ENCODE assay signal across 8 cellular contexts in genomic region chr16:67843343-67843765, GRCh38. TPM values are rescaled to one million over a fixed set of nuclear protein-coding genes. Genes with fewer than 3 reads are reported as not detected.
DNase-seq lines count a peak whose midpoint lies in the region; ATAC-seq and TF ChIP-seq lines count a peak whose summit lies in the region.

No MANE protein-coding gene starts in this region.

- H3K27ac ChIP-seq in HUES6 (ENCODE audit: low read depth, low read length) (no peak overlapping the region), mammary epithelial cell (ENCODE audit: insufficient read depth, low read depth, low read length) (no peak overlapping the region)

- H3K9me3 ChIP-seq in HUES6 (ENCODE audit: control insufficient read depth, insufficient read depth, low read depth, low read length) (no peaks in the 10 kb centered on the region), mammary epithelial cell (replicated peaks; ENCODE audit: insufficient read depth, low read length) (no peaks in the 10 kb centered on the region), mucosa of stomach (ENCODE audit: control insufficient read depth, low read length) (no peaks in the 10 kb centered on the region)

- intact Hi-C loops in mammary epithelial cell (cut with micrococcal nuclease), result loop anchor here (2.0 to 10.0 kb wide), 3 partner anchors 13 to 319 kb away; partner anchors contain the start of genes EDC4 and RIPOR1

- CTCF ChIA-PET in mammary epithelial cell (lab: Charles Lee; ENCODE audit: low non-redundant PET), result no interaction called here

- no TSS peak for BruUV-seq in mammary epithelial cell (replicated peaks; lab: Mats Ljungman, UMichigan)

- H3K4me2 ChIP-seq in mammary epithelial cell (ENCODE audit: insufficient read depth, low read depth, low read length), result peak overlapping the region; percentile 98

- H3K27me3 ChIP-seq in HUES6 (ENCODE audit: control insufficient read depth, insufficient read depth, low read length), result no peaks in the 10 kb centered on the region
- no peaks in the 10 kb centered on the region for H3K27me3 ChIP-seq in mammary epithelial cell (ENCODE audit: insufficient read depth, low read length)
- no peaks in the 10 kb centered on the region for H3K27me3 ChIP-seq in mucosa of stomach (ENCODE audit: control insufficient read depth, insufficient read depth, low read length)

- dilution Hi-C loops in mammary epithelial cell (cut with HindIII; ENCODE audit: low sequenced_read_pairs), result no loop called here

- H3K9ac ChIP-seq in HUES6 (ENCODE audit: low read length) (peak overlapping the region; percentile 90), mammary epithelial cell (ENCODE audit: insufficient read depth, low read length) (peak overlapping the region; percentile 18), mucosa of stomach (ENCODE audit: low read length) (peak overlapping the region; percentile 86)

- in situ Hi-C loops in mammary epithelial cell (cut with MboI; ENCODE audit: low sequenced_read_pairs in 2 of 2), result no loop called here

- peaks cover 33% of the 10 kb centered on the region for H3K4me1 ChIP-seq in HUES6 (ENCODE audit: control insufficient read depth, insufficient read depth, low read length)
- peaks cover 39% of the 10 kb centered on the region for H3K4me1 ChIP-seq in mammary epithelial cell (ENCODE audit: insufficient read depth, low read length)
- H3K4me1 ChIP-seq in mucosa of stomach (ENCODE audit: control insufficient read depth, insufficient read depth, low read length), result peaks cover 48% of the 10 kb centered on the region

- ATAC-seq in GM21515 (IDR thresholded peaks at IDR 0.05; ENCODE audit: unreplicated experiment), result no peak

- H2AFZ ChIP-seq in mammary epithelial cell (ENCODE audit: low read depth, low read length), result peak overlapping the region; percentile 96

- DNase-seq in AG08396 (ENCODE audit: low spot score) (peak; percentile 57), mammary epithelial cell (no peak), HPDE6-E6E7 (ENCODE audit: extremely low spot score) (no peak), HK-2 (ENCODE audit: unreplicated experiment) (no peak)
- DNase-seq in stimulated activated CD4-positive, alpha-beta T cell treated with anti-CD3 and anti-CD28 coated beads, Interleukin-1b, Interleukin-23, amount 100 ng/mL, for 48 hours, result no peak

- H3K79me2 ChIP-seq in mammary epithelial cell (ENCODE audit: insufficient read depth, low read length), result peaks cover 52% of the 10 kb centered on the region

- H3K4me3 ChIP-seq in HUES6 (ENCODE audit: low read depth, low read length) (peak overlapping the region; percentile 92), mammary epithelial cell (replicated peaks in 1 of 3; ENCODE audit: insufficient read depth in 1 of 3, low read depth in 2 of 3, low read length in 3 of 3) (peak overlapping the region; percentile 35 to 80 (median 74)), mucosa of stomach (ENCODE audit: low read length) (peak overlapping the region; percentile 82)

- H4K20me1 ChIP-seq in mammary epithelial cell (ENCODE audit: insufficient read depth, low read length), result no peaks in the 10 kb centered on the region

- WGBS in mammary epithelial cell (ENCODE audit: low coverage, missing lambda C conversion rate), result 10% methylated on average over 7 of the region's 11 CpGs

- H3K36me3 ChIP-seq in HUES6 (ENCODE audit: control insufficient read depth, insufficient read depth, low read length) (no peaks in the 10 kb centered on the region), mammary epithelial cell (ENCODE audit: insufficient read depth, low read length) (no peaks in the 10 kb centered on the region), mucosa of stomach (ENCODE audit: control insufficient read depth, insufficient read depth, low read length) (no peaks in the 10 kb centered on the region)

- no peak for TF ChIP-seq CTCF in mammary epithelial cell (conservative IDR thresholded peaks at IDR 0.05 in 1 of 2, IDR thresholded peaks at IDR 0.05 in 1 of 2; ENCODE audit: extremely low read depth in 1 of 2, insufficient read depth in 1 of 2, low read depth in 1 of 2, low read length in 2 of 2)

RNA-seq across cellular contexts. Expression of gene THAP11, which starts 1.2 kb away (rescaled TPM):
- 10 to 100 TPM; 11.7 to 13.1 TPM for total RNA-seq in mammary epithelial cell
- 21.2 TPM for polyA plus RNA-seq in mammary epithelial cell
- polyA minus RNA-seq in mammary epithelial cell, result 10.6 TPM

RNA-seq across cellular contexts. Expression of gene NUTF2, which starts 3.4 kb away (rescaled TPM):
- 100 to 1,000 TPM; 158 to 198 TPM for total RNA-seq in mammary epithelial cell
- 452 TPM for polyA plus RNA-seq in mammary epithelial cell
- 283 TPM for polyA minus RNA-seq in mammary epithelial cell

RNA-seq across cellular contexts. Expression of gene CENPT, which starts 4.1 kb away (rescaled TPM):
- 10 to 100 TPM; 27.2 to 48.5 TPM for total RNA-seq in mammary epithelial cell
- 35.6 TPM for polyA plus RNA-seq in mammary epithelial cell
- polyA minus RNA-seq in mammary epithelial cell, result 25.7 TPM

RNA-seq across cellular contexts. Expression of gene EDC4, which starts 29.5 kb away (rescaled TPM):
- total RNA-seq in mammary epithelial cell, result 10 to 100 TPM; 31.5 to 53.9 TPM
- 36.5 TPM for polyA plus RNA-seq in mammary epithelial cell
- polyA minus RNA-seq in mammary epithelial cell, result 143 TPM

RNA-seq across cellular contexts. Expression of gene TSNAXIP1, which starts 36.7 kb away (rescaled TPM):
- under 1 TPM; 0.33 to 0.99 TPM for total RNA-seq in mammary epithelial cell
- 0.51 TPM for polyA plus RNA-seq in mammary epithelial cell
- not detected for polyA minus RNA-seq in mammary epithelial cell

Comparison
In these comparisons a context has a peak if more than half of its experiments do, and no peak if none do; other contexts are left out.
1. H3K9ac ChIP-seq: peak in every context shown above with its lines; median percentile 90 in HUES6; 86 in mucosa of stomach; 18 in mammary epithelial cell.